20 cellular contexts compared by ENCODE assay signal in the genomic region with DNA sequence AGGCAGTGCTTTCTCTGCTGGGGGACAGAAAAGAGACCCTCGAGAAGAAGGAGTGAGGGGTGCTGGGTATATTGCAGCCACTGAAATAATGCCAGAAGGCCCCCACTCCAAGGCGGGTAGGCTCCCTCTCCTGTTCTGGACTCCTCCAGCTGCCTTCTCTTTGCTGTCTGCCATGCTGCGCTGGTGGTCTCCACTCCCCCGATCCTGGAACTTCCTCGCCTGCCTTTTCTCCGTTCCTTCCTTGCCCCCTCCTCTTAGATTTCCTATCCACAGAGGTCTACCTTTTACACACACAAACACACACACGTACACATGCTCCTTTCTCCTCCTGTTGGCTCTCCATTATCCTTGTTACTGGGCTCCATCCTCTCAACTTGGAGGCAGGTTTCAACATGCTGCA. TPM values are rescaled to one million over a fixed set of nuclear protein-coding genes. Genes with fewer than 3 reads are reported as not detected.
A peak's percentile ranks its signal among the peaks of the same experiment; 100 is the strongest.
DNase-seq lines count a peak whose midpoint lies in the region; ATAC-seq and TF ChIP-seq lines count a peak whose summit lies in the region.
"Had no signal": no experiment of that assay in that cellular context is flagged by ENCODE, and none has a peak within 500 bp of the region (broad histone marks: within the 10 kb centered on the region; RNA-seq: fewer than 3 reads in every experiment).

No MANE protein-coding gene starts in this region.

- peaks cover 9% of the 10 kb centered on the region for H3K4me1 ChIP-seq in mesodermal cell (ENCODE audit: control insufficient read depth, insufficient read depth, low read length, poor library complexity, severe bottlenecking)
- no peaks in the 10 kb centered on the region for H3K4me1 ChIP-seq in thoracic aorta (ENCODE audit: control insufficient read depth in 1 of 2, low read depth in 2 of 2)
- H3K4me1 ChIP-seq in osteoblast (ENCODE audit: insufficient read depth, low read length), result peaks cover 20% of the 10 kb centered on the region

- H3K9me3 Mint-ChIP-seq in endothelial cell (ENCODE audit: unreplicated experiment), result no peaks in the 10 kb centered on the region
- H3K9me3 Mint-ChIP-seq: activated T-helper 2 cell treated with anti-CD3 and anti-CD28 coated beads, Interferon-gamma antibody, Interleukin-2, Interleukin-4, amounts not matched to agents 10 μg/mL and 5 μg/mL and 100 μg/mL, durations not matched to agents 14 hours and 24 hours and 36 hours had no signal

- H3K36me3 ChIP-seq in mesodermal cell (ENCODE audit: control insufficient read depth, insufficient read depth, low read length), result no peaks in the 10 kb centered on the region
- H3K36me3 ChIP-seq in thoracic aorta, result no peaks in the 10 kb centered on the region
- H3K36me3 ChIP-seq in osteoblast (ENCODE audit: insufficient read depth, low read length), result no peaks in the 10 kb centered on the region
- H3K36me3 ChIP-seq: esophagus squamous epithelium, left ventricle myocardium inferior had no signal

- no peaks in the 10 kb centered on the region for H4K20me1 ChIP-seq in osteoblast (ENCODE audit: insufficient read depth, low read length)

- peak overlapping the region; percentile 55 for H3K27ac Mint-ChIP-seq in endothelial cell (ENCODE audit: unreplicated experiment)
- H3K27ac Mint-ChIP-seq: activated T-helper 2 cell treated with anti-CD3 and anti-CD28 coated beads, Interferon-gamma antibody, Interleukin-2, Interleukin-4, amounts not matched to agents 10 μg/mL and 5 μg/mL and 100 μg/mL, durations not matched to agents 14 hours and 24 hours and 36 hours had no signal

- H3K4me1 Mint-ChIP-seq in endothelial cell (ENCODE audit: unreplicated experiment), result peaks cover 53% of the 10 kb centered on the region
- H3K4me1 Mint-ChIP-seq: naive B cell had no signal

- WGBS in mesodermal cell (ENCODE audit: insufficient coverage in 2 of 2), 2 experiments, result 71 to 76% methylated on average over 6 of the region's 7 CpGs

- H3K27me3 Mint-ChIP-seq in endothelial cell (ENCODE audit: unreplicated experiment), result peaks cover 2% of the 10 kb centered on the region

- no peaks in the 10 kb centered on the region for H3K9me3 ChIP-seq in mesodermal cell (ENCODE audit: control insufficient read depth, low read length)
- H3K9me3 ChIP-seq in thoracic aorta, result no peaks in the 10 kb centered on the region
- no peaks in the 10 kb centered on the region for H3K9me3 ChIP-seq in osteoblast (ENCODE audit: low read depth, low read length)
- H3K9me3 ChIP-seq: esophagus squamous epithelium, left ventricle myocardium inferior had no signal

- H2AFZ ChIP-seq in osteoblast (ENCODE audit: low read length), result no peak overlapping the region

- H3K27ac ChIP-seq in mesodermal cell (ENCODE audit: low read depth, low read length, severe bottlenecking), result no peak overlapping the region
- no peak overlapping the region for H3K27ac ChIP-seq in thoracic aorta
- H3K27ac ChIP-seq in osteoblast (ENCODE audit: low read depth, low read length), result no peak overlapping the region
- H3K27ac ChIP-seq: esophagus squamous epithelium, left ventricle myocardium inferior had no signal

- peak overlapping the region; percentile 23 for H3K4me3 ChIP-seq in mesodermal cell (ENCODE audit: extremely low read depth, insufficient read depth, low read length, poor library complexity, severe bottlenecking)
- peak overlapping the region; percentile 74 for H3K4me3 ChIP-seq in thoracic aorta
- H3K4me3 ChIP-seq in osteoblast (ENCODE audit: insufficient read depth, low read length), result no peak overlapping the region

- H3K4me2 ChIP-seq in osteoblast (ENCODE audit: insufficient read depth, low read length), result no peak overlapping the region

- DNase-seq in NCI-H69 (lab: John Stamatoyannopoulos, UW), result peak; percentile 73
- DNase-seq in endothelial cell (ENCODE audit: low spot score), result no peak
- DNase-seq in thoracic aorta (ENCODE audit: low spot score), result no peak
- no peak for DNase-seq in stimulated activated CD4-positive, alpha-beta T cell treated with anti-CD3 and anti-CD28 coated beads, Interleukin-15, amount 100 ng/mL, for 24 hours
- DNase-seq in stimulated activated CD4-positive, alpha-beta T cell treated with anti-CD3 and anti-CD28 coated beads, Interleukin-2, amount 100 ng/mL, for 24 hours, result no peak
- no peak for DNase-seq in osteoblast (ENCODE audit: insufficient read length, low spot score, missing footprints)
- DNase-seq in activated naive CD4-positive, alpha-beta T cell treated with anti-CD3 and anti-CD28 coated beads, Interleukin-2, amount 50 U/mL, for 16 hours, result no peak
- DNase-seq: amniotic stem cell, Calu3, esophagus squamous epithelium, H7, left ventricle myocardium inferior, naive B cell, OCI-M1, substantia nigra had no signal

- H3K79me2 ChIP-seq in osteoblast (ENCODE audit: insufficient read depth, low read length), result no peaks in the 10 kb centered on the region

- no peak for ATAC-seq in thoracic aorta (ENCODE audit: insufficient number of reproducible peaks, low FRiP score, low read depth)
- ATAC-seq: activated CD4-positive, CD25-positive, alpha-beta regulatory T cell treated with anti-CD3 and anti-CD28 coated beads, Interleukin-2, amount 50 U/mL, for 24 hours; HepG2 had no signal

- TF ChIP-seq CTCF in endothelial cell (IDR thresholded peaks at IDR 0.05; ENCODE audit: unreplicated experiment) (no peak), thoracic aorta (IDR thresholded peaks at IDR 0.05) (no peak), osteoblast (IDR thresholded peaks at IDR 0.05; ENCODE audit: extremely low read depth, low read depth, low read length) (no peak)

- H3K4me3 Mint-ChIP-seq in endothelial cell (ENCODE audit: unreplicated experiment), result peak overlapping the region; percentile 87
- H3K4me3 Mint-ChIP-seq: naive B cell had no signal

- H3K36me3 Mint-ChIP-seq in endothelial cell (ENCODE audit: low read depth, unreplicated experiment), result no peaks in the 10 kb centered on the region
- H3K36me3 Mint-ChIP-seq: naive B cell had no signal

- H3K27me3 ChIP-seq in thoracic aorta (replicated peaks; ENCODE audit: insufficient read depth) (no peaks in the 10 kb centered on the region), osteoblast (ENCODE audit: insufficient read depth, low read length) (no peaks in the 10 kb centered on the region)

RNA-seq across cellular contexts. Expression of gene GRIA1, which starts 0.9 kb away (rescaled TPM):
- total RNA-seq in endothelial cell (ENCODE audit: unreplicated experiment), result 21.9 TPM
- 2.3 TPM for polyA plus RNA-seq in mesodermal cell (2013, experiment 1 of 2)
- 2.2 TPM for polyA plus RNA-seq in mesodermal cell (2013, experiment 2 of 2)
- 10 to 100 TPM; 12.4 to 39.0 TPM for total RNA-seq in thoracic aorta
- 0.29 and 1.1 TPM in 2 replicates for total RNA-seq in osteoblast
- total RNA-seq: activated T-helper 2 cell treated with anti-CD3 and anti-CD28 coated beads, Interferon-gamma antibody, Interleukin-2, Interleukin-4, amounts not matched to agents 10 μg/mL and 5 μg/mL and 100 μg/mL, durations not matched to agents 14 hours and 24 hours and 36 hours; Calu3; HepG2; T-helper 2 cell treated with Interferon-gamma antibody and Interleukin-4, amounts not matched to agents 100 ng/mL and 5 ng/mL, for 36 hours had no signal
- polyA plus RNA-seq: HepG2 had no signal
